In genomic region chrX:139191746-139192385, GRCh38 we compare ENCODE assay signal across 1 cellular context.
TF ChIP-seq lines count a peak whose summit lies in the region.

No MANE protein-coding gene starts in this region.

TF ChIP-seq in GM23338, 12 proteins besides CTCF, POLR2A, EP300 and RAD21 (continued from another document):
- TF ChIP-seq REST (IDR thresholded peaks at IDR 0.05; ENCODE audit: unreplicated experiment) (no peak), EZH2 (IDR thresholded peaks at IDR 0.05; ENCODE audit: low read depth, unreplicated experiment) (no peak), ZNF331 (CRISPR knock-in tag; IDR thresholded peaks at IDR 0.05; ENCODE audit: low read depth) (no peak), ZNF114 (CRISPR knock-in tag; IDR thresholded peaks at IDR 0.05) (no peak), ZNF462 (CRISPR knock-in tag; IDR thresholded peaks at IDR 0.05) (no peak), STAT1 (IDR thresholded peaks at IDR 0.05; ENCODE audit: unreplicated experiment) (no peak)
- TF ChIP-seq, protein P1, sequence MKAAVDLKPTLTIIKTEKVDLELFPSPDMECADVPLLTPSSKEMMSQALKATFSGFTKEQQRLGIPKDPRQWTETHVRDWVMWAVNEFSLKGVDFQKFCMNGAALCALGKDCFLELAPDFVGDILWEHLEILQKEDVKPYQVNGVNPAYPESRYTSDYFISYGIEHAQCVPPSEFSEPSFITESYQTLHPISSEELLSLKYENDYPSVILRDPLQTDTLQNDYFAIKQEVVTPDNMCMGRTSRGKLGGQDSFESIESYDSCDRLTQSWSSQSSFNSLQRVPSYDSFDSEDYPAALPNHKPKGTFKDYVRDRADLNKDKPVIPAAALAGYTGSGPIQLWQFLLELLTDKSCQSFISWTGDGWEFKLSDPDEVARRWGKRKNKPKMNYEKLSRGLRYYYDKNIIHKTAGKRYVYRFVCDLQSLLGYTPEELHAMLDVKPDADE (IDR thresholded peaks at IDR 0.05): no peak
